In genomic region chr12:65300679-65301349, GRCh38 we compare ENCODE assay signal across 9 cellular contexts. TPM values are rescaled to one million over a fixed set of nuclear protein-coding genes. Genes with fewer than 3 reads are reported as not detected.
DNase-seq lines count a peak whose midpoint lies in the region; ATAC-seq and TF ChIP-seq lines count a peak whose summit lies in the region.
"Had no signal": no experiment of that assay in that cellular context is flagged by ENCODE, and none has a peak within 500 bp of the region (broad histone marks: within the 10 kb centered on the region; RNA-seq: fewer than 3 reads in every experiment).

No MANE protein-coding gene starts in this region.

- no peaks in the 10 kb centered on the region for H3K36me3 Mint-ChIP-seq in Caco-2 (ENCODE audit: insufficient read depth, unreplicated experiment)
- H3K36me3 Mint-ChIP-seq in brain = no peaks in the 10 kb centered on the region

- no peak overlapping the region for H3K27ac Mint-ChIP-seq in Caco-2 (ENCODE audit: unreplicated experiment)
- H3K27ac Mint-ChIP-seq in brain = no peak overlapping the region

- no peaks in the 10 kb centered on the region for H3K79me2 ChIP-seq in KMS-11 (ENCODE audit: insufficient read depth, low read depth)

- H3K4me3 Mint-ChIP-seq in Caco-2 (ENCODE audit: unreplicated experiment) (no peak overlapping the region), brain (no peak overlapping the region)

- H3K9ac ChIP-seq in KMS-11 = no peak overlapping the region

- peak; percentile 21 for ATAC-seq in left lung
- ATAC-seq in HG03442 (IDR thresholded peaks at IDR 0.05; ENCODE audit: unreplicated experiment) = no peak
- ATAC-seq in GM19452 (IDR thresholded peaks at IDR 0.05; ENCODE audit: unreplicated experiment) = no peak

- no peaks in the 10 kb centered on the region for H4K20me1 ChIP-seq in KMS-11 (ENCODE audit: insufficient read depth)

- no TSS peak for BruUV-seq in Caco-2 (replicated peaks; lab: Mats Ljungman, UMichigan)

- no peaks in the 10 kb centered on the region for H3K9me3 ChIP-seq in Caco-2
- no peaks in the 10 kb centered on the region for H3K9me3 ChIP-seq in left lung

- no peak overlapping the region for H2AFZ ChIP-seq in KMS-11 (ENCODE audit: low read depth)

- H3K4me1 ChIP-seq in Caco-2 (no peaks in the 10 kb centered on the region), KMS-11 (ENCODE audit: low read depth, poor library complexity, severe bottlenecking) (no peaks in the 10 kb centered on the region), left lung (no peaks in the 10 kb centered on the region)

- no peak overlapping the region for H3K4me2 ChIP-seq in KMS-11

- DNase-seq in Caco-2 = peak; percentile 60 to 63
- no peak for DNase-seq in left lung
- DNase-seq in anterior cingulate cortex (lab: John Stamatoyannopoulos, UW) = no peak
- no peak for DNase-seq in MV-4-11 (lab: John Stamatoyannopoulos, UW)
- DNase-seq: aorta had no signal

- no peaks in the 10 kb centered on the region for H3K27me3 Mint-ChIP-seq in Caco-2 (ENCODE audit: insufficient read depth, unreplicated experiment)
- no peaks in the 10 kb centered on the region for H3K27me3 Mint-ChIP-seq in brain

- H3K4me3 ChIP-seq in Caco-2 (ENCODE audit: low read depth, low read length) = no peak overlapping the region
- H3K4me3 ChIP-seq in KMS-11 (IDR thresholded peaks at IDR 0.05; ENCODE audit: insufficient read depth, low read depth, low read length) = no peak overlapping the region
- H3K4me3 ChIP-seq in left lung = no peak overlapping the region

- H3K27ac ChIP-seq in KMS-11 (no peak overlapping the region), left lung (no peak overlapping the region)

- H3K36me3 ChIP-seq in Caco-2 (ENCODE audit: control insufficient read depth, insufficient read depth, low read length) (no peaks in the 10 kb centered on the region), KMS-11 (ENCODE audit: insufficient read depth) (no peaks in the 10 kb centered on the region), left lung (no peaks in the 10 kb centered on the region)

- H3K4me1 Mint-ChIP-seq in Caco-2 (ENCODE audit: low read depth, unreplicated experiment) (no peaks in the 10 kb centered on the region), brain (no peaks in the 10 kb centered on the region)

- H3K27me3 ChIP-seq in Caco-2 (replicated peaks; ENCODE audit: control insufficient read depth, insufficient read depth, low read length) = no peaks in the 10 kb centered on the region
- no peaks in the 10 kb centered on the region for H3K27me3 ChIP-seq in KMS-11 (ENCODE audit: insufficient read depth, low read depth)
- no peaks in the 10 kb centered on the region for H3K27me3 ChIP-seq in left lung

- POLR2A ChIA-PET in Caco-2 (lab: Charles Lee) = no interaction called here

- H3K9me3 Mint-ChIP-seq in Caco-2 (ENCODE audit: unreplicated experiment) (peaks cover 9% of the 10 kb centered on the region), brain (no peaks in the 10 kb centered on the region)

- CTCF ChIA-PET in Caco-2 (lab: Charles Lee) = interaction anchor here (0.6 kb wide), 1 partner anchor 934 kb away, joined by 4 read pairs; no protein-coding TSS in a partner anchor

- intact Hi-C loops in Caco-2 (cut with micrococcal nuclease; ENCODE audit: unreplicated experiment) = loop anchor here (5.0 to 10.0 kb wide), 2 partner anchors 174 to 409 kb away; no protein-coding TSS in a partner anchor
- intact Hi-C loops in left lung (cut with DNase I) = no loop called here

- TF ChIP-seq CTCF in Caco-2 (IDR thresholded peaks at IDR 0.05; ENCODE audit: insufficient read depth in 1 of 2, low read depth in 1 of 2, low read length in 1 of 2, severe bottlenecking in 1 of 2, unreplicated experiment in 1 of 2) (peak; percentile 48 to 55), KMS-11 (conservative IDR thresholded peaks at IDR 0.05; ENCODE audit: low read depth, low read length) (peak; percentile 48), brain (conservative IDR thresholded peaks at IDR 0.05) (peak; percentile 23 to 46), left lung (IDR thresholded peaks at IDR 0.05) (peak in 1 of 2 donors; percentile 17)

RNA-seq across cellular contexts. Expression of gene MSRB3, which starts 22.3 kb away (rescaled TPM):
- total RNA-seq in Caco-2 (2022) (7.4 and 7.7 TPM in 2 replicates), left lung (10 to 100 TPM; 48.4 to 50.5 TPM)
- 2.8 TPM for polyA plus RNA-seq in brain (ENCODE audit: insufficient read depth, low read depth, low replicate concordance)

Comparison
In these comparisons a context has a peak if more than half of its experiments do, and no peak if none do; other contexts are left out.
1. DNase-seq: peak in Caco-2 (2 of 2); none in left lung (0 of 2), anterior cingulate cortex (0 of 58) and MV-4-11 (single experiment).